9 cellular contexts compared by ENCODE assay signal in genomic region chr4:129062580-129062979, GRCh38.
"Had no signal": no experiment of that assay in that cellular context is flagged by ENCODE, and none has a peak within 500 bp of the region (broad histone marks: within the 10 kb centered on the region; RNA-seq: fewer than 3 reads in every experiment).

No MANE protein-coding gene starts in this region.

- H3K27ac Mint-ChIP-seq: IgD-negative memory B cell had no signal

- H3K4me3 ChIP-seq: K562 had no signal

- ATAC-seq: HepG2, K562 had no signal

- DNase-seq: IMR-90, KBM-7, KG1 had no signal

- FAIRE-seq: HepG2, HTR-8/SVneo, K562 had no signal

- H3K27ac ChIP-seq: HL-60, KMS-11 had no signal

- H3K9ac ChIP-seq: KMS-11 had no signal

- H3K4me1 Mint-ChIP-seq: IgD-negative memory B cell had no signal

- H3K4me2 ChIP-seq: KMS-11 had no signal

- H3K27me3 Mint-ChIP-seq: IgD-negative memory B cell had no signal
